In genomic region chr7:27148031-27148775, GRCh38 we compare ENCODE assay signal across 9 cellular contexts. TPM values are rescaled to one million over a fixed set of nuclear protein-coding genes. Genes with fewer than 3 reads are reported as not detected.
DNase-seq lines count a peak whose midpoint lies in the region; ATAC-seq and TF ChIP-seq lines count a peak whose summit lies in the region.
"Had no signal": no experiment of that assay in that cellular context is flagged by ENCODE, and none has a peak within 500 bp of the region (broad histone marks: within the 10 kb centered on the region; RNA-seq: fewer than 3 reads in every experiment).

No MANE protein-coding gene starts in this region.

- H3K79me2 ChIP-seq in PC-9 (ENCODE audit: low read depth), result no peaks in the 10 kb centered on the region

- H2AFZ ChIP-seq in PC-9, result peak overlapping the region; percentile 73

- intact Hi-C loops in PC-9 (cut with micrococcal nuclease; ENCODE audit: unreplicated experiment), result no loop called here

- no peaks in the 10 kb centered on the region for H3K36me3 ChIP-seq in PC-9 (ENCODE audit: low read depth)
- no peaks in the 10 kb centered on the region for H3K36me3 ChIP-seq in gastroesophageal sphincter
- H3K36me3 ChIP-seq in skeletal muscle satellite cell (ENCODE audit: insufficient read depth, low read length), result peaks cover 30% of the 10 kb centered on the region

- peak; percentile 51 for DNase-seq in ELF-1 (ENCODE audit: low read depth, low spot score)
- peak in 1 of 2 experiments; percentile 41 for DNase-seq in PC-9
- DNase-seq in NCI-H526 treated with DMSO at 0.1 percent for 48 hours (lab: John Stamatoyannopoulos, UW), result no peak
- DNase-seq: NCI-H1930 had no signal

- H3K27me3 ChIP-seq in PC-9 (ENCODE audit: insufficient read depth, low read depth) (no peaks in the 10 kb centered on the region), gastroesophageal sphincter (peaks cover 54% of the 10 kb centered on the region), skeletal muscle satellite cell (ENCODE audit: control insufficient read depth, insufficient read depth, low read length) (no peaks in the 10 kb centered on the region)

- BruUV-seq in PC-9 (replicated peaks; lab: Mats Ljungman, UMichigan), result no TSS peak

- H3K4me2 ChIP-seq in PC-9 (peak overlapping the region; percentile 55), skeletal muscle satellite cell (ENCODE audit: low read length) (peak overlapping the region; percentile 98)

- H3K9me2 ChIP-seq in PC-9 (ENCODE audit: insufficient read depth), result no peaks in the 10 kb centered on the region

- H3K4me3 ChIP-seq in PC-9, result peak overlapping the region; percentile 35; the same call in 1 of the 2 replicates
- peak overlapping the region; percentile 2 to 43 for H3K4me3 ChIP-seq in gastroesophageal sphincter
- H3K4me3 ChIP-seq in skeletal muscle satellite cell (ENCODE audit: low read length), result peak overlapping the region; percentile 72

- TF ChIP-seq EP300 in gastroesophageal sphincter (IDR thresholded peaks at IDR 0.05), result no peak

- 0 out of 2 replicates have a peak, but pooled peaks cover 4% of the 10 kb centered on the region for H3F3A ChIP-seq in PC-9 (ENCODE audit: insufficient read depth, low read depth)

- H3K27ac ChIP-seq in PC-9 (no peak overlapping the region), gastroesophageal sphincter (peak overlapping the region in 3 of 4 donors; percentile 32 to 99 (median 36))

- no peak for ATAC-seq in gastroesophageal sphincter
- ATAC-seq in GM18861 (IDR thresholded peaks at IDR 0.05; ENCODE audit: unreplicated experiment), result no peak
- no peak for ATAC-seq in GM19351 (IDR thresholded peaks at IDR 0.05; ENCODE audit: unreplicated experiment)
- ATAC-seq in GM21390 (IDR thresholded peaks at IDR 0.05; ENCODE audit: unreplicated experiment), result no peak

- H3K9ac ChIP-seq in skeletal muscle satellite cell (ENCODE audit: low read depth, low read length), result peak overlapping the region; percentile 89

- 67% methylated on average over 6 of the region's 29 CpGs; no CpG with 5 or more reads in 1 of the 2 donors for WGBS in gastroesophageal sphincter (ENCODE audit: low coverage in 1 of 2), 2 donors

- H3K4me1 ChIP-seq in PC-9 (replicated peaks; ENCODE audit: insufficient read depth) (0 out of 2 replicates have a peak, but pooled peaks cover 11% of the 10 kb centered on the region), gastroesophageal sphincter (peaks cover 0 to 52% (median 11%) of the 10 kb centered on the region in 3 donors), skeletal muscle satellite cell (ENCODE audit: control insufficient read depth, insufficient read depth, low read length) (peaks cover 45% of the 10 kb centered on the region)

- H3K9me3 ChIP-seq in PC-9 (ENCODE audit: insufficient read depth, low read depth) (no peaks in the 10 kb centered on the region), gastroesophageal sphincter (no peaks in the 10 kb centered on the region), skeletal muscle satellite cell (replicated peaks; ENCODE audit: low read length) (no peaks in the 10 kb centered on the region)

- CTCF ChIA-PET in PC-9 (lab: Charles Lee), result no interaction called here

- POLR2A ChIA-PET in PC-9 (lab: Charles Lee; ENCODE audit: unreplicated experiment), result interaction anchor here (0.6 kb wide), 1 partner anchor 562 kb away, joined by 3 read pairs; no protein-coding TSS in a partner anchor

- TF ChIP-seq CTCF in PC-9 (conservative IDR thresholded peaks at IDR 0.05) (no peak), gastroesophageal sphincter (IDR thresholded peaks at IDR 0.05) (no peak)

- TF ChIP-seq POLR2A in gastroesophageal sphincter (IDR thresholded peaks at IDR 0.05), result no peak

- H4K20me1 ChIP-seq in PC-9 (ENCODE audit: insufficient read depth), result no peaks in the 10 kb centered on the region

RNA-seq across cellular contexts. Expression of gene HOXA6, which starts 0.6 kb away (rescaled TPM):
- total RNA-seq in PC-9 (2021), result 0.65 and 1.2 TPM in 2 replicates
- total RNA-seq in gastroesophageal sphincter, result 10 to 100 TPM in 1 of 4 donors, under 1 TPM in 1, not detected in 2; 0.46 to 12.7 TPM
- total RNA-seq in skeletal muscle satellite cell (2012; rRNA removed), result 5.6 and 8.7 TPM in 2 replicates

RNA-seq across cellular contexts. Expression of gene HOXA3, which starts 4.2 kb away (rescaled TPM):
- 50.5 and 53.1 TPM in 2 replicates for total RNA-seq in PC-9 (2021)
- total RNA-seq in gastroesophageal sphincter, result 10 to 100 TPM in 2 of 4 donors, 1 to 10 TPM in 2; 6.4 to 22.6 (median 10.3) TPM
- 2.0 and 3.3 TPM in 2 replicates for total RNA-seq in skeletal muscle satellite cell (2012; rRNA removed)

RNA-seq across cellular contexts. Expression of gene HOXA5, which starts 4.7 kb away (rescaled TPM):
- total RNA-seq in PC-9 (2021) (0.63 and 1.0 TPM in 2 replicates), gastroesophageal sphincter (10 to 100 TPM; 11.0 to 34.6 (median 29.3) TPM)
- 5.3 and 9.6 TPM in 2 replicates for total RNA-seq in skeletal muscle satellite cell (2012; rRNA removed)

RNA-seq across cellular contexts. Expression of gene HOXA7, which starts 8.3 kb away (rescaled TPM):
- total RNA-seq in PC-9 (2021), result not detected in 2 replicates
- 1 to 10 TPM in 3 of 4 donors, under 1 TPM in 1; 0.85 to 5.1 (median 1.4) TPM for total RNA-seq in gastroesophageal sphincter
- total RNA-seq in skeletal muscle satellite cell (2012; rRNA removed), result 2.0 and 2.8 TPM in 2 replicates

RNA-seq across cellular contexts. Expression of gene HOXA9, which starts 17.1 kb away (rescaled TPM):
- total RNA-seq in PC-9 (2021), result 1.9 and 2.5 TPM in 2 replicates
- total RNA-seq in gastroesophageal sphincter, result under 1 TPM in 2 of 4 donors, not detected in 2; 0.54 to 0.89 TPM
- total RNA-seq in skeletal muscle satellite cell (2012; rRNA removed), result 14.6 and 20.3 TPM in 2 replicates
